ENCODE assay signal across 9 cellular contexts in genomic region chr17:2122641-2123302, GRCh38.
DNase-seq lines count a peak whose midpoint lies in the region; ATAC-seq and TF ChIP-seq lines count a peak whose summit lies in the region.
"Had no signal": no experiment of that assay in that cellular context is flagged by ENCODE, and none has a peak within 500 bp of the region (broad histone marks: within the 10 kb centered on the region; RNA-seq: fewer than 3 reads in every experiment).

No MANE protein-coding gene starts in this region.

- ATAC-seq in foreskin keratinocyte = peak; percentile 58

- no peak for TF ChIP-seq EP300 in SK-N-SH (IDR thresholded peaks at IDR 0.05; ENCODE audit: borderline replicate concordance in 1 of 2, low read depth in 1 of 2, low read length in 1 of 2)

- H3K4me2 ChIP-seq in SK-N-SH (no peak overlapping the region), osteoblast (ENCODE audit: insufficient read depth, low read length) (peak overlapping the region; percentile 68)

- peaks cover 25% of the 10 kb centered on the region for H3K4me1 Mint-ChIP-seq in endothelial cell (ENCODE audit: unreplicated experiment)

- H3K4me1 ChIP-seq in SK-N-SH (ENCODE audit: control insufficient read depth in 1 of 2, insufficient read depth in 2 of 2, low read depth in 1 of 2, low read length in 1 of 2) = peaks cover 13 to 18% of the 10 kb centered on the region in 2 experiments; a peak in 2 of 4 replicates
- H3K4me1 ChIP-seq in foreskin keratinocyte = peaks cover 16% of the 10 kb centered on the region
- peaks cover 34% of the 10 kb centered on the region for H3K4me1 ChIP-seq in osteoblast (ENCODE audit: insufficient read depth, low read length)

- DNase-seq in SIG-M5 treated with dmso at 0.1 percent for 504 hours (lab: John Stamatoyannopoulos, UW; ENCODE audit: unreplicated experiment) = peak; percentile 66
- DNase-seq in SIG-M5 (lab: John Stamatoyannopoulos, UW) = no peak
- DNase-seq in SK-N-SH = peak; percentile 56
- peak in 1 of 2 donors; percentile 42 for DNase-seq in foreskin keratinocyte
- peak; percentile 83 for DNase-seq in osteoblast (ENCODE audit: insufficient read length, low spot score, missing footprints)
- no peak for DNase-seq in RKO (ENCODE audit: low spot score)
- no peak for DNase-seq in endothelial cell (ENCODE audit: low spot score)
- DNase-seq in T-helper 9 cell = no peak

- no peaks in the 10 kb centered on the region for H3K9me2 ChIP-seq in SK-N-SH

- peaks cover 6% of the 10 kb centered on the region for H3K36me3 Mint-ChIP-seq in endothelial cell (ENCODE audit: low read depth, unreplicated experiment)

- H3K27me3 ChIP-seq in SK-N-SH (ENCODE audit: insufficient read depth) (no peaks in the 10 kb centered on the region), foreskin keratinocyte (no peaks in the 10 kb centered on the region), osteoblast (ENCODE audit: insufficient read depth, low read length) (no peaks in the 10 kb centered on the region)

- peak; percentile 43 for TF ChIP-seq RAD21 in SK-N-SH (IDR thresholded peaks at IDR 0.05; ENCODE audit: low read length)

- no peaks in the 10 kb centered on the region for H4K20me1 ChIP-seq in SK-N-SH (ENCODE audit: insufficient read depth)
- no peaks in the 10 kb centered on the region for H4K20me1 ChIP-seq in osteoblast (ENCODE audit: insufficient read depth, low read length)

- H3K4me3 ChIP-seq in SK-N-SH (ENCODE audit: low read depth in 2 of 2, low read length in 1 of 2) = no peak overlapping the region
- peak overlapping the region; percentile 32 for H3K4me3 ChIP-seq in osteoblast (ENCODE audit: insufficient read depth, low read length)

- POLR2A ChIA-PET in SK-N-SH (lab: Yijun Ruan, JAX) = no interaction called here

- no peak overlapping the region for H3K4me3 Mint-ChIP-seq in endothelial cell (ENCODE audit: unreplicated experiment)

- H3K27ac Mint-ChIP-seq in endothelial cell (ENCODE audit: unreplicated experiment) = no peak overlapping the region

- 79% methylated on average over 11 of the region's 16 CpGs for WGBS in SK-N-SH (ENCODE audit: low lambda C conversion rate)

- peaks cover 15% of the 10 kb centered on the region for H3F3A ChIP-seq in SK-N-SH (replicated peaks; ENCODE audit: insufficient read depth)

- H3K9me3 ChIP-seq in SK-N-SH (no peaks in the 10 kb centered on the region), osteoblast (ENCODE audit: low read depth, low read length) (no peaks in the 10 kb centered on the region)

- H3K27me3 Mint-ChIP-seq in endothelial cell (ENCODE audit: unreplicated experiment) = no peaks in the 10 kb centered on the region
- H3K27me3 Mint-ChIP-seq: T-cell had no signal

- H3K27ac ChIP-seq in SK-N-SH (ENCODE audit: low read depth in 2 of 2, low read length in 1 of 2) (peak overlapping the region in 1 of 2 experiments; percentile 14; a peak in 1 of 4 replicates), foreskin keratinocyte (no peak overlapping the region), osteoblast (ENCODE audit: low read depth, low read length) (peak overlapping the region; percentile 75)

- TF ChIP-seq CTCF in SK-N-SH (IDR thresholded peaks at IDR 0.05) (no peak), foreskin keratinocyte (conservative IDR thresholded peaks at IDR 0.05) (peak; percentile 35), osteoblast (IDR thresholded peaks at IDR 0.05; ENCODE audit: extremely low read depth, low read depth, low read length) (peak; percentile 29), endothelial cell (IDR thresholded peaks at IDR 0.05; ENCODE audit: unreplicated experiment) (no peak)

- CTCF ChIA-PET in SK-N-SH (lab: Yijun Ruan, JAX) = interaction anchor here (0.8 to 3.9 kb wide), 18 partner anchors 11 to 122 kb away, joined by 3 to 34 read pairs (median 6); partner anchors contain the start of gene HIC1

- H3K79me2 ChIP-seq in SK-N-SH (ENCODE audit: insufficient read depth) (no peaks in the 10 kb centered on the region), osteoblast (ENCODE audit: insufficient read depth, low read length) (no peaks in the 10 kb centered on the region)

- H3K9ac ChIP-seq in SK-N-SH = no peak overlapping the region

- no peaks in the 10 kb centered on the region for H3K9me3 Mint-ChIP-seq in endothelial cell (ENCODE audit: unreplicated experiment)
- H3K9me3 Mint-ChIP-seq: T-cell had no signal

- H2AFZ ChIP-seq in SK-N-SH (ENCODE audit: low read depth) (no peak overlapping the region), osteoblast (ENCODE audit: low read length) (peak overlapping the region; percentile 28)

- peaks cover 0 to 5% of the 10 kb centered on the region in 2 experiments for H3K36me3 ChIP-seq in SK-N-SH (replicated peaks in 1 of 2; ENCODE audit: control insufficient read depth in 1 of 2, insufficient read depth in 2 of 2, low read length in 1 of 2)
- H3K36me3 ChIP-seq in osteoblast (ENCODE audit: insufficient read depth, low read length) = no peaks in the 10 kb centered on the region

TF ChIP-seq in SK-N-SH, 30 proteins besides CTCF, POLR2A, EP300 and RAD21:
- TF ChIP-seq USF2 (IDR thresholded peaks at IDR 0.05; ENCODE audit: borderline replicate concordance, low read depth, low read length) = no peak
- TF ChIP-seq SIN3A (IDR thresholded peaks at IDR 0.05; ENCODE audit: borderline replicate concordance, low read depth, low read length) = no peak
- no peak for TF ChIP-seq TCF12 (IDR thresholded peaks at IDR 0.05)

Comparison
In these comparisons a context has a peak if more than half of its experiments do, and no peak if none do; other contexts are left out.
1. DNase-seq: peak in SIG-M5 treated with dmso at 0.1 percent for 504 hours (single experiment), SK-N-SH (single experiment) and osteoblast (single experiment); none in SIG-M5 (single experiment), RKO (single experiment), endothelial cell (single experiment) and T-helper 9 cell (single experiment).
2. CTCF ChIP-seq: peak in foreskin keratinocyte (single experiment) and osteoblast (single experiment); none in SK-N-SH (single experiment) and endothelial cell (single experiment).